ENCODE assay signal across 1 cellular context in genomic region chr20:50658804-50659380, GRCh38.
TF ChIP-seq lines count a peak whose summit lies in the region.

No MANE protein-coding gene starts in this region.

TF ChIP-seq in HepG2, 621 proteins besides CTCF, POLR2A, EP300 and RAD21 (continued from another document):
- TF ChIP-seq HMG20A (CRISPR knock-in tag; IDR thresholded peaks at IDR 0.05; ENCODE audit: borderline replicate concordance) (0 out of 2 replicates have a peak, but pooled peaks have one; percentile 10), CREB1 (IDR thresholded peaks at IDR 0.05) (peak; percentile 26; the same call in 1 of the 2 replicates), CREB1 (CRISPR knock-in tag; IDR thresholded peaks at IDR 0.05) (no peak), ZNF362 (CRISPR knock-in tag; IDR thresholded peaks at IDR 0.05; ENCODE audit: borderline replicate concordance) (0 out of 2 replicates have a peak, but pooled peaks have one; percentile 20), MEF2D (CRISPR knock-in tag; IDR thresholded peaks at IDR 0.05) (peak; percentile 56; the same call in 1 of the 2 replicates), NFATC3 (CRISPR knock-in tag; IDR thresholded peaks at IDR 0.05) (no peak), GATAD2A (CRISPR knock-in tag; IDR thresholded peaks at IDR 0.05) (no peak), MED1 (CRISPR knock-in tag; IDR thresholded peaks at IDR 0.05) (0 out of 2 replicates have a peak, but pooled peaks have one; percentile 18), HNRNPH1 (optimal IDR thresholded peaks at IDR 0.05; ENCODE audit: low read depth, low read length) (no peak), ZFP90 (CRISPR knock-in tag; IDR thresholded peaks at IDR 0.05; ENCODE audit: borderline replicate concordance) (no peak), ZNF18 (CRISPR knock-in tag; IDR thresholded peaks at IDR 0.05; ENCODE audit: insufficient replicate concordance) (no peak), HNF4A (CRISPR knock-in tag; IDR thresholded peaks at IDR 0.05) (peak; percentile 26; the same call in 1 of the 2 replicates), ZNF501 (CRISPR knock-in tag; IDR thresholded peaks at IDR 0.05) (no peak), ADNP (CRISPR knock-in tag; IDR thresholded peaks at IDR 0.05) (no peak), DPF2 (CRISPR knock-in tag; IDR thresholded peaks at IDR 0.05; ENCODE audit: borderline replicate concordance, low read depth) (0 out of 2 replicates have a peak, but pooled peaks have one; percentile 18), STAG1 (CRISPR knock-in tag; IDR thresholded peaks at IDR 0.05) (peak; percentile 35), SAP130 (CRISPR knock-in tag; IDR thresholded peaks at IDR 0.05; ENCODE audit: low read depth) (0 out of 2 replicates have a peak, but pooled peaks have one; percentile 17), ZBTB39 (CRISPR knock-in tag; IDR thresholded peaks at IDR 0.05) (no peak)
- TF ChIP-seq, protein P1, sequence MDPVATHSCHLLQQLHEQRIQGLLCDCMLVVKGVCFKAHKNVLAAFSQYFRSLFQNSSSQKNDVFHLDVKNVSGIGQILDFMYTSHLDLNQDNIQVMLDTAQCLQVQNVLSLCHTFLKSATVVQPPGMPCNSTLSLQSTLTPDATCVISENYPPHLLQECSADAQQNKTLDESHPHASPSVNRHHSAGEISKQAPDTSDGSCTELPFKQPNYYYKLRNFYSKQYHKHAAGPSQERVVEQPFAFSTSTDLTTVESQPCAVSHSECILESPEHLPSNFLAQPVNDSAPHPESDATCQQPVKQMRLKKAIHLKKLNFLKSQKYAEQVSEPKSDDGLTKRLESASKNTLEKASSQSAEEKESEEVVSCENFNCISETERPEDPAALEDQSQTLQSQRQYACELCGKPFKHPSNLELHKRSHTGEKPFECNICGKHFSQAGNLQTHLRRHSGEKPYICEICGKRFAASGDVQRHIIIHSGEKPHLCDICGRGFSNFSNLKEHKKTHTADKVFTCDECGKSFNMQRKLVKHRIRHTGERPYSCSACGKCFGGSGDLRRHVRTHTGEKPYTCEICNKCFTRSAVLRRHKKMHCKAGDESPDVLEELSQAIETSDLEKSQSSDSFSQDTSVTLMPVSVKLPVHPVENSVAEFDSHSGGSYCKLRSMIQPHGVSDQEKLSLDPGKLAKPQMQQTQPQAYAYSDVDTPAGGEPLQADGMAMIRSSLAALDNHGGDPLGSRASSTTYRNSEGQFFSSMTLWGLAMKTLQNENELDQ (CRISPR knock-in tag; IDR thresholded peaks at IDR 0.05; ENCODE audit: borderline replicate concordance) = no peak
- TF ChIP-seq, protein P2, sequence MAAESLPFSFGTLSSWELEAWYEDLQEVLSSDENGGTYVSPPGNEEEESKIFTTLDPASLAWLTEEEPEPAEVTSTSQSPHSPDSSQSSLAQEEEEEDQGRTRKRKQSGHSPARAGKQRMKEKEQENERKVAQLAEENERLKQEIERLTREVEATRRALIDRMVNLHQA (CRISPR knock-in tag; IDR thresholded peaks at IDR 0.05) = no peak
- TF ChIP-seq, protein P3, sequence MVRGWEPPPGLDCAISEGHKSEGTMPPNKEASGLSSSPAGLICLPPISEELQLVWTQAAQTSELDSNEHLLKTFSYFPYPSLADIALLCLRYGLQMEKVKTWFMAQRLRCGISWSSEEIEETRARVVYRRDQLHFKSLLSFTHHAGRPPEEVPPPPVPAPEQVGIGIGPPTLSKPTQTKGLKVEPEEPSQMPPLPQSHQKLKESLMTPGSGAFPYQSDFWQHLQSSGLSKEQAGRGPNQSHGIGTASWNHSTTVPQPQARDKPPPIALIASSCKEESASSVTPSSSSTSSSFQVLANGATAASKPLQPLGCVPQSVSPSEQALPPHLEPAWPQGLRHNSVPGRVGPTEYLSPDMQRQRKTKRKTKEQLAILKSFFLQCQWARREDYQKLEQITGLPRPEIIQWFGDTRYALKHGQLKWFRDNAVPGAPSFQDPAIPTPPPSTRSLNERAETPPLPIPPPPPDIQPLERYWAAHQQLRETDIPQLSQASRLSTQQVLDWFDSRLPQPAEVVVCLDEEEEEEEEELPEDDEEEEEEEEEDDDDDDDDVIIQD (CRISPR knock-in tag; IDR thresholded peaks at IDR 0.05; ENCODE audit: low read depth) = no peak
- TF ChIP-seq, protein P4, sequence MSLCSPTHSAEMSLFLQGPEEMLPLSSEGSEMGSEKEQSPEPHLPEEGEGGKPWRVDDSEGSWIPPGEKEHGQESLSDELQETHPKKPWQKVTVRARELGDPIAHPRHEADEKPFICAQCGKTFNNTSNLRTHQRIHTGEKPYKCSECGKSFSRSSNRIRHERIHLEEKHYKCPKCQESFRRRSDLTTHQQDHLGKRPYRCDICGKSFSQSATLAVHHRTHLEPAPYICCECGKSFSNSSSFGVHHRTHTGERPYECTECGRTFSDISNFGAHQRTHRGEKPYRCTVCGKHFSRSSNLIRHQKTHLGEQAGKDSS (CRISPR knock-in tag; IDR thresholded peaks at IDR 0.05; ENCODE audit: borderline replicate concordance, low read depth) = 0 out of 2 replicates have a peak, but pooled peaks have one; percentile 37
TF ChIP-seq in HepG2: peak in this region for 11.
